In the genomic region with DNA sequence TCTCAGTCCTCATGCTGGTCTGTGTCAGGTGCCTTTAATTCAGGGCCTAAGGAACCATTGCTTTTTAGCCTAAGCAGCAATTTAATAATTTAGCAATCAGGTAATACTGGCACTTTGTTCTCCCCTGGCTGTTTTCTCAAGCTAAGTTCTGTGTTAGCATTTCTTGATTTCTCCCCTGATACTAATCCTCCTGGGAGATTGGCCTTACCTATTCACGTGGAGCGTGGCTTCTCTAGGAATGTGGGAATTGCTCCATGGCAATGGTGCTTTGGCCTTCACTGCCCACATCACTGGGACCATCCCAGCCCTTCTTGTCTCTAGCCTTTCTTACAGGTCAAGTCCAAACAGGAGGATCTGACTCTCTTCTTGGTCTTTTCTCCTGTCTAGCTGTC, we compare ENCODE assay signal across 1 cellular context.
TF ChIP-seq lines count a peak whose summit lies in the region.

No MANE protein-coding gene starts in this region.

TF ChIP-seq in HepG2, 621 proteins besides CTCF, POLR2A, EP300 and RAD21 (continued from another document and continues in another):
- TF ChIP-seq, protein P1, sequence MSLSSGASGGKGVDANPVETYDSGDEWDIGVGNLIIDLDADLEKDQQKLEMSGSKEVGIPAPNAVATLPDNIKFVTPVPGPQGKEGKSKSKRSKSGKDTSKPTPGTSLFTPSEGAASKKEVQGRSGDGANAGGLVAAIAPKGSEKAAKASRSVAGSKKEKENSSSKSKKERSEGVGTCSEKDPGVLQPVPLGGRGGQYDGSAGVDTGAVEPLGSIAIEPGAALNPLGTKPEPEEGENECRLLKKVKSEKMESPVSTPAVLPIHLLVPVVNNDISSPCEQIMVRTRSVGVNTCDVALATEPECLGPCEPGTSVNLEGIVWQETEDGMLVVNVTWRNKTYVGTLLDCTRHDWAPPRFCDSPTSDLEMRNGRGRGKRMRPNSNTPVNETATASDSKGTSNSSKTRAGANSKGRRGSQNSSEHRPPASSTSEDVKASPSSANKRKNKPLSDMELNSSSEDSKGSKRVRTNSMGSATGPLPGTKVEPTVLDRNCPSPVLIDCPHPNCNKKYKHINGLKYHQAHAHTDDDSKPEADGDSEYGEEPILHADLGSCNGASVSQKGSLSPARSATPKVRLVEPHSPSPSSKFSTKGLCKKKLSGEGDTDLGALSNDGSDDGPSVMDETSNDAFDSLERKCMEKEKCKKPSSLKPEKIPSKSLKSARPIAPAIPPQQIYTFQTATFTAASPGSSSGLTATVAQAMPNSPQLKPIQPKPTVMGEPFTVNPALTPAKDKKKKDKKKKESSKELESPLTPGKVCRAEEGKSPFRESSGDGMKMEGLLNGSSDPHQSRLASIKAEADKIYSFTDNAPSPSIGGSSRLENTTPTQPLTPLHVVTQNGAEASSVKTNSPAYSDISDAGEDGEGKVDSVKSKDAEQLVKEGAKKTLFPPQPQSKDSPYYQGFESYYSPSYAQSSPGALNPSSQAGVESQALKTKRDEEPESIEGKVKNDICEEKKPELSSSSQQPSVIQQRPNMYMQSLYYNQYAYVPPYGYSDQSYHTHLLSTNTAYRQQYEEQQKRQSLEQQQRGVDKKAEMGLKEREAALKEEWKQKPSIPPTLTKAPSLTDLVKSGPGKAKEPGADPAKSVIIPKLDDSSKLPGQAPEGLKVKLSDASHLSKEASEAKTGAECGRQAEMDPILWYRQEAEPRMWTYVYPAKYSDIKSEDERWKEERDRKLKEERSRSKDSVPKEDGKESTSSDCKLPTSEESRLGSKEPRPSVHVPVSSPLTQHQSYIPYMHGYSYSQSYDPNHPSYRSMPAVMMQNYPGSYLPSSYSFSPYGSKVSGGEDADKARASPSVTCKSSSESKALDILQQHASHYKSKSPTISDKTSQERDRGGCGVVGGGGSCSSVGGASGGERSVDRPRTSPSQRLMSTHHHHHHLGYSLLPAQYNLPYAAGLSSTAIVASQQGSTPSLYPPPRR (CRISPR knock-in tag; IDR thresholded peaks at IDR 0.05; ENCODE audit: borderline replicate concordance), result no peak
- TF ChIP-seq ZNF235 (CRISPR knock-in tag; IDR thresholded peaks at IDR 0.05; ENCODE audit: borderline replicate concordance) (no peak), EHMT2 (IDR thresholded peaks at IDR 0.05; ENCODE audit: borderline replicate concordance, low read depth, low read length) (peak; percentile 10; the same call in 1 of the 2 replicates), ZNF232 (CRISPR knock-in tag; IDR thresholded peaks at IDR 0.05; ENCODE audit: borderline replicate concordance) (no peak), RFX1 (IDR thresholded peaks at IDR 0.05) (no peak), ZNF678 (CRISPR knock-in tag; IDR thresholded peaks at IDR 0.05) (no peak), ZNF564 (CRISPR knock-in tag; IDR thresholded peaks at IDR 0.05) (no peak; the same call in 1 of the 2 replicates), CHCHD3 (CRISPR knock-in tag; IDR thresholded peaks at IDR 0.05) (no peak), ZFP1 (CRISPR knock-in tag; IDR thresholded peaks at IDR 0.05) (no peak), ZNF451 (CRISPR knock-in tag; IDR thresholded peaks at IDR 0.05) (no peak), TP53 (CRISPR knock-in tag; conservative IDR thresholded peaks at IDR 0.05) (no peak), ZNF468 (CRISPR knock-in tag; IDR thresholded peaks at IDR 0.05) (no peak), ATM (IDR thresholded peaks at IDR 0.05; ENCODE audit: borderline replicate concordance) (no peak), BRD4 (CRISPR knock-in tag; IDR thresholded peaks at IDR 0.05) (no peak), ZNF652 (CRISPR knock-in tag; IDR thresholded peaks at IDR 0.05; ENCODE audit: borderline replicate concordance, low read depth) (no peak), MTF1 (CRISPR knock-in tag; IDR thresholded peaks at IDR 0.05) (no peak), CBX1 (IDR thresholded peaks at IDR 0.05; ENCODE audit: low read depth) (no peak), ZNF124 (CRISPR knock-in tag; IDR thresholded peaks at IDR 0.05) (no peak), EED (CRISPR knock-in tag; IDR thresholded peaks at IDR 0.05) (no peak), HES4 (CRISPR knock-in tag; IDR thresholded peaks at IDR 0.05; ENCODE audit: borderline replicate concordance) (no peak), PRMT3 (CRISPR knock-in tag; IDR thresholded peaks at IDR 0.05; ENCODE audit: borderline replicate concordance, low read depth) (0 out of 2 replicates have a peak, but pooled peaks have one; percentile 12), FOXP1 (IDR thresholded peaks at IDR 0.05) (no peak), FOXP1 (CRISPR knock-in tag; IDR thresholded peaks at IDR 0.05) (no peak), ZNF496 (CRISPR knock-in tag; IDR thresholded peaks at IDR 0.05; ENCODE audit: insufficient replicate concordance) (no peak), ZIK1 (CRISPR knock-in tag; IDR thresholded peaks at IDR 0.05; ENCODE audit: borderline replicate concordance, low read depth) (no peak), GLI4 (CRISPR knock-in tag; IDR thresholded peaks at IDR 0.05; ENCODE audit: borderline replicate concordance) (no peak; the same call in 1 of the 2 replicates)
- TF ChIP-seq, protein P2, sequence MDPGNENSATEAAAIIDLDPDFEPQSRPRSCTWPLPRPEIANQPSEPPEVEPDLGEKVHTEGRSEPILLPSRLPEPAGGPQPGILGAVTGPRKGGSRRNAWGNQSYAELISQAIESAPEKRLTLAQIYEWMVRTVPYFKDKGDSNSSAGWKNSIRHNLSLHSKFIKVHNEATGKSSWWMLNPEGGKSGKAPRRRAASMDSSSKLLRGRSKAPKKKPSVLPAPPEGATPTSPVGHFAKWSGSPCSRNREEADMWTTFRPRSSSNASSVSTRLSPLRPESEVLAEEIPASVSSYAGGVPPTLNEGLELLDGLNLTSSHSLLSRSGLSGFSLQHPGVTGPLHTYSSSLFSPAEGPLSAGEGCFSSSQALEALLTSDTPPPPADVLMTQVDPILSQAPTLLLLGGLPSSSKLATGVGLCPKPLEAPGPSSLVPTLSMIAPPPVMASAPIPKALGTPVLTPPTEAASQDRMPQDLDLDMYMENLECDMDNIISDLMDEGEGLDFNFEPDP (CRISPR knock-in tag; conservative IDR thresholded peaks at IDR 0.05), result no peak
- TF ChIP-seq, protein P3, sequence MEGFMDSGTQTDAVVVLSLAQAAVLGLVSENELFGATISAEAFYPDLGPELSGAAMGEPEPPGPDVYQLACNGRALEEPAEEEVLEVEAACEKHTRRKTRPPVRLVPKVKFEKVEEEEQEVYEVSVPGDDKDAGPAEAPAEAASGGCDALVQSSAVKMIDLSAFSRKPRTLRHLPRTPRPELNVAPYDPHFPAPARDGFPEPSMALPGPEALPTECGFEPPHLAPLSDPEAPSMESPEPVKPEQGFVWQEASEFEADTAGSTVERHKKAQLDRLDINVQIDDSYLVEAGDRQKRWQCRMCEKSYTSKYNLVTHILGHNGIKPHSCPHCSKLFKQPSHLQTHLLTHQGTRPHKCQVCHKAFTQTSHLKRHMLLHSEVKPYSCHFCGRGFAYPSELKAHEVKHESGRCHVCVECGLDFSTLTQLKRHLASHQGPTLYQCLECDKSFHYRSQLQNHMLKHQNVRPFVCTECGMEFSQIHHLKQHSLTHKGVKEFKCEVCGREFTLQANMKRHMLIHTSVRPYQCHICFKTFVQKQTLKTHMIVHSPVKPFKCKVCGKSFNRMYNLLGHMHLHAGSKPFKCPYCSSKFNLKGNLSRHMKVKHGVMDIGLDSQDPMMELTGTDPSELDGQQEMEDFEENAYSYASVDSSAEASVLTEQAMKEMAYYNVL (CRISPR knock-in tag; IDR thresholded peaks at IDR 0.05; ENCODE audit: borderline replicate concordance), result no peak
- TF ChIP-seq, protein P4, sequence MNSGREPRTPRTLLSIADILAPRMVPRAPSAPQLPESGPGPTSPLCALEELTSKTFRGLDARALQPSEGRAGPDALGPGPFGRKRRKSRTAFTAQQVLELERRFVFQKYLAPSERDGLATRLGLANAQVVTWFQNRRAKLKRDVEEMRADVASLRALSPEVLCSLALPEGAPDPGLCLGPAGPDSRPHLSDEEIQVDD (CRISPR knock-in tag; IDR thresholded peaks at IDR 0.05; ENCODE audit: borderline replicate concordance), result no peak
- TF ChIP-seq, protein P5, sequence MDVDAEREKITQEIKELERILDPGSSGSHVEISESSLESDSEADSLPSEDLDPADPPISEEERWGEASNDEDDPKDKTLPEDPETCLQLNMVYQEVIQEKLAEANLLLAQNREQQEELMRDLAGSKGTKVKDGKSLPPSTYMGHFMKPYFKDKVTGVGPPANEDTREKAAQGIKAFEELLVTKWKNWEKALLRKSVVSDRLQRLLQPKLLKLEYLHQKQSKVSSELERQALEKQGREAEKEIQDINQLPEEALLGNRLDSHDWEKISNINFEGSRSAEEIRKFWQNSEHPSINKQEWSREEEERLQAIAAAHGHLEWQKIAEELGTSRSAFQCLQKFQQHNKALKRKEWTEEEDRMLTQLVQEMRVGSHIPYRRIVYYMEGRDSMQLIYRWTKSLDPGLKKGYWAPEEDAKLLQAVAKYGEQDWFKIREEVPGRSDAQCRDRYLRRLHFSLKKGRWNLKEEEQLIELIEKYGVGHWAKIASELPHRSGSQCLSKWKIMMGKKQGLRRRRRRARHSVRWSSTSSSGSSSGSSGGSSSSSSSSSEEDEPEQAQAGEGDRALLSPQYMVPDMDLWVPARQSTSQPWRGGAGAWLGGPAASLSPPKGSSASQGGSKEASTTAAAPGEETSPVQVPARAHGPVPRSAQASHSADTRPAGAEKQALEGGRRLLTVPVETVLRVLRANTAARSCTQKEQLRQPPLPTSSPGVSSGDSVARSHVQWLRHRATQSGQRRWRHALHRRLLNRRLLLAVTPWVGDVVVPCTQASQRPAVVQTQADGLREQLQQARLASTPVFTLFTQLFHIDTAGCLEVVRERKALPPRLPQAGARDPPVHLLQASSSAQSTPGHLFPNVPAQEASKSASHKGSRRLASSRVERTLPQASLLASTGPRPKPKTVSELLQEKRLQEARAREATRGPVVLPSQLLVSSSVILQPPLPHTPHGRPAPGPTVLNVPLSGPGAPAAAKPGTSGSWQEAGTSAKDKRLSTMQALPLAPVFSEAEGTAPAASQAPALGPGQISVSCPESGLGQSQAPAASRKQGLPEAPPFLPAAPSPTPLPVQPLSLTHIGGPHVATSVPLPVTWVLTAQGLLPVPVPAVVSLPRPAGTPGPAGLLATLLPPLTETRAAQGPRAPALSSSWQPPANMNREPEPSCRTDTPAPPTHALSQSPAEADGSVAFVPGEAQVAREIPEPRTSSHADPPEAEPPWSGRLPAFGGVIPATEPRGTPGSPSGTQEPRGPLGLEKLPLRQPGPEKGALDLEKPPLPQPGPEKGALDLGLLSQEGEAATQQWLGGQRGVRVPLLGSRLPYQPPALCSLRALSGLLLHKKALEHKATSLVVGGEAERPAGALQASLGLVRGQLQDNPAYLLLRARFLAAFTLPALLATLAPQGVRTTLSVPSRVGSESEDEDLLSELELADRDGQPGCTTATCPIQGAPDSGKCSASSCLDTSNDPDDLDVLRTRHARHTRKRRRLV (CRISPR knock-in tag; IDR thresholded peaks at IDR 0.05), result no peak
- TF ChIP-seq, protein P6, sequence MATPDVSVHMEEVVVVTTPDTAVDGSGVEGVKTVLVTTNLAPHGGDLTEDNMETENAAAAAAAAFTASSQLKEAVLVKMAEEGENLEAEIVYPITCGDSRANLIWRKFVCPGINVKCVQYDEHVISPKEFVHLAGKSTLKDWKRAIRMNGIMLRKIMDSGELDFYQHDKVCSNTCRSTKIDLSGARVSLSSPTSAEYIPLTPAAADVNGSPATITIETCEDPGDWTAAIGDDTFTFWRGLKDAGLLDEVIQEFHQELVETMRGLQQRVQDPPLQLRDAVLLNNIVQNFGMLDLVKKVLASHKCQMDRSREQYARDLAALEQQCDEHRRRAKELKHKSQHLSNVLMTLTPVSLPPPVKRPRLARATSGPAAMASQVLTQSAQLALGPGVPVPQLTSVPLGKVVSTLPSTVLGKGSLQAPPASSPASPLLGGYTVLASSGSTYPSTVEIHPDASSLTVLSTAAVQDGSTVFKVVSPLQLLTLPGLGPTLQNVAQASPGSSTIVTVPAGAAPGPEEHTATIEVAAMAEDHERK (CRISPR knock-in tag; IDR thresholded peaks at IDR 0.05; ENCODE audit: low read depth), result no peak
- TF ChIP-seq, protein P7, sequence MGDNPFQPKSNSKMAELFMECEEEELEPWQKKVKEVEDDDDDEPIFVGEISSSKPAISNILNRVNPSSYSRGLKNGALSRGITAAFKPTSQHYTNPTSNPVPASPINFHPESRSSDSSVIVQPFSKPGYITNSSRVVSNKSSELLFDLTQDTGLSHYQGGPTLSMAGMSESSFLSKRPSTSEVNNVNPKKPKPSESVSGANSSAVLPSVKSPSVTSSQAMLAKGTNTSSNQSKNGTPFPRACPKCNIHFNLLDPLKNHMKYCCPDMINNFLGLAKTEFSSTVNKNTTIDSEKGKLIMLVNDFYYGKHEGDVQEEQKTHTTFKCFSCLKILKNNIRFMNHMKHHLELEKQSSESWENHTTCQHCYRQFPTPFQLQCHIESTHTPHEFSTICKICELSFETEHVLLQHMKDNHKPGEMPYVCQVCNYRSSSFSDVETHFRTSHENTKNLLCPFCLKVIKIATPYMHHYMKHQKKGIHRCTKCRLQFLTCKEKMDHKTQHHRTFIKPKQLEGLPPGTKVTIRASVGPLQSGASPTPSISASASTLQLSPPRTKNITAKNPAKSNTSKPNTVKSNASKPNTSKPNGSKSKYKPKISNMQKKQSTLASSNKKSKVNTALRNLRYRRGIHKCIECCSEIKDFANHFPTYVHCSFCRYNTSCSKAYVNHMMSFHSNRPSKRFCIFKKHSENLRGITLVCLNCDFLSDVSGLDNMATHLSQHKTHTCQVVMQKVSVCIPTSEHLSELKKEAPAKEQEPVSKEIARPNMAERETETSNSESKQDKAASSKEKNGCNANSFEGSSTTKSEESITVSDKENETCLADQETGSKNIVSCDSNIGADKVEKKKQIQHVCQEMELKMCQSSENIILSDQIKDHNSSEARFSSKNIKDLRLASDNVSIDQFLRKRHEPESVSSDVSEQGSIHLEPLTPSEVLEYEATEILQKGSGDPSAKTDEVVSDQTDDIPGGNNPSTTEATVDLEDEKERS (CRISPR knock-in tag; IDR thresholded peaks at IDR 0.05), result no peak
- TF ChIP-seq, protein P8, sequence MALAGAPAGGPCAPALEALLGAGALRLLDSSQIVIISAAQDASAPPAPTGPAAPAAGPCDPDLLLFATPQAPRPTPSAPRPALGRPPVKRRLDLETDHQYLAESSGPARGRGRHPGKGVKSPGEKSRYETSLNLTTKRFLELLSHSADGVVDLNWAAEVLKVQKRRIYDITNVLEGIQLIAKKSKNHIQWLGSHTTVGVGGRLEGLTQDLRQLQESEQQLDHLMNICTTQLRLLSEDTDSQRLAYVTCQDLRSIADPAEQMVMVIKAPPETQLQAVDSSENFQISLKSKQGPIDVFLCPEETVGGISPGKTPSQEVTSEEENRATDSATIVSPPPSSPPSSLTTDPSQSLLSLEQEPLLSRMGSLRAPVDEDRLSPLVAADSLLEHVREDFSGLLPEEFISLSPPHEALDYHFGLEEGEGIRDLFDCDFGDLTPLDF (CRISPR knock-in tag; IDR thresholded peaks at IDR 0.05), result no peak
- TF ChIP-seq, protein P9, sequence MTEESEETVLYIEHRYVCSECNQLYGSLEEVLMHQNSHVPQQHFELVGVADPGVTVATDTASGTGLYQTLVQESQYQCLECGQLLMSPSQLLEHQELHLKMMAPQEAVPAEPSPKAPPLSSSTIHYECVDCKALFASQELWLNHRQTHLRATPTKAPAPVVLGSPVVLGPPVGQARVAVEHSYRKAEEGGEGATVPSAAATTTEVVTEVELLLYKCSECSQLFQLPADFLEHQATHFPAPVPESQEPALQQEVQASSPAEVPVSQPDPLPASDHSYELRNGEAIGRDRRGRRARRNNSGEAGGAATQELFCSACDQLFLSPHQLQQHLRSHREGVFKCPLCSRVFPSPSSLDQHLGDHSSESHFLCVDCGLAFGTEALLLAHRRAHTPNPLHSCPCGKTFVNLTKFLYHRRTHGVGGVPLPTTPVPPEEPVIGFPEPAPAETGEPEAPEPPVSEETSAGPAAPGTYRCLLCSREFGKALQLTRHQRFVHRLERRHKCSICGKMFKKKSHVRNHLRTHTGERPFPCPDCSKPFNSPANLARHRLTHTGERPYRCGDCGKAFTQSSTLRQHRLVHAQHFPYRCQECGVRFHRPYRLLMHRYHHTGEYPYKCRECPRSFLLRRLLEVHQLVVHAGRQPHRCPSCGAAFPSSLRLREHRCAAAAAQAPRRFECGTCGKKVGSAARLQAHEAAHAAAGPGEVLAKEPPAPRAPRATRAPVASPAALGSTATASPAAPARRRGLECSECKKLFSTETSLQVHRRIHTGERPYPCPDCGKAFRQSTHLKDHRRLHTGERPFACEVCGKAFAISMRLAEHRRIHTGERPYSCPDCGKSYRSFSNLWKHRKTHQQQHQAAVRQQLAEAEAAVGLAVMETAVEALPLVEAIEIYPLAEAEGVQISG (CRISPR knock-in tag; IDR thresholded peaks at IDR 0.05), result no peak
